35 cellular contexts compared by ENCODE assay signal in the genomic region with DNA sequence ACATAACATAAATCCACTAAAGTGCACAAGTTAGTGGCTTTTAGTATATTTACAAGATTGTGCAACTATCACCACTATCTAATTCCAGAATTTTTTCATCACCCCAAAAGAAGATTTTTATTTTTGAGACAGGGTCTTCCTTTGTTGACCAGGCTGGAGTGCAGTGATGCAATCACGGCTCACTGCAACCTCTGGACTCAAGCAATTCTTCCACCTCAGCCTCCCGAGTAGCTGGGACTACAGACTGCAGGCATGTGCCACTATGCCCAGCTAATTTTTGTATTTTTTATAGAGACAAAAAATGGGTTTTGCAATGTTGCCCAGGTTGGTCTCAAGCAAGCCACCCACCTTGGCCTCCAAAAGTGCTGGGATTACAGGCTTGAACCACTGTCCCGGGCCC. TPM values are rescaled to one million over a fixed set of nuclear protein-coding genes. Genes with fewer than 3 reads are reported as not detected.
"Had no signal": no experiment of that assay in that cellular context is flagged by ENCODE, and none has a peak within 500 bp of the region (broad histone marks: within the 10 kb centered on the region; RNA-seq: fewer than 3 reads in every experiment).

No MANE protein-coding gene starts in this region.

- H3K9me3 Mint-ChIP-seq: activated CD4-positive, alpha-beta memory T cell treated with anti-CD3 and anti-CD28 coated beads, Interleukin-2, amount 10 ng/mL, durations not matched to agents 7 days and 5 days; activated naive CD4-positive, alpha-beta T cell treated with anti-CD3 and anti-CD28 coated beads, Interleukin-2, amount 50 U/mL, for 24 hours; T-cell had no signal

- H3K27ac ChIP-seq: ascending aorta, cardiac muscle cell, Peyer's patch, VCaP had no signal

- H3K4me3 Mint-ChIP-seq: activated CD4-positive, alpha-beta memory T cell treated with anti-CD3 and anti-CD28 coated beads, Interleukin-2, amount 10 ng/mL, durations not matched to agents 7 days and 5 days; activated CD8-positive, alpha-beta memory T cell treated with anti-CD3 and anti-CD28 coated beads, Interleukin-2, amount 10 ng/mL, durations not matched to agents 7 days and 5 days; activated naive CD4-positive, alpha-beta T cell treated with anti-CD3 and anti-CD28 coated beads, Interleukin-2, amount 50 U/mL, for 24 hours; activated naive CD8-positive, alpha-beta T cell treated with anti-CD3 and anti-CD28 coated beads, Interleukin-2, amount 10 ng/mL, durations not matched to agents 7 days and 5 days; central memory CD8-positive, alpha-beta T cell; T-cell; T-helper 17 cell had no signal

- H3K27me3 ChIP-seq: ascending aorta, cardiac muscle cell, Peyer's patch had no signal

- H3K36me3 ChIP-seq: ascending aorta, cardiac muscle cell, Peyer's patch had no signal

- H3K4me1 ChIP-seq: ascending aorta, Peyer's patch had no signal

- DNase-seq: activated CD4-positive, alpha-beta memory T cell treated with anti-CD3 and anti-CD28 coated beads, Interleukin-2, amount 10 ng/mL, durations not matched to agents 7 days and 5 days; activated CD4-positive, alpha-beta T cell treated with anti-CD3 and anti-CD28 coated beads for 1 hour; activated CD4-positive, alpha-beta T cell treated with anti-CD3 and anti-CD28 coated beads for 48 hours; activated CD4-positive, CD25-positive, alpha-beta regulatory T cell; activated CD8-positive, alpha-beta memory T cell treated with anti-CD3 and anti-CD28 coated beads for 24 hours; activated CD8-positive, alpha-beta memory T cell treated with anti-CD3 and anti-CD28 coated beads, Interleukin-2, amount 10 ng/mL, durations not matched to agents 7 days and 5 days; activated CD8-positive, alpha-beta memory T cell treated with anti-CD3 and anti-CD28 coated beads, Interleukin-2, amount 50 U/mL, for 48 hours; activated gamma-delta T cell; activated naive CD4-positive, alpha-beta T cell treated with Interleukin-2 at 50 U/mL for 16 hours; activated naive CD8-positive, alpha-beta T cell treated with anti-CD3 and anti-CD28 coated beads, Interleukin-2, amount 10 ng/mL, durations not matched to agents 7 days and 5 days; activated T-cell treated with anti-CD3 and anti-CD28 coated beads, Interleukin-2, amount 50 U/mL, for 48 hours; amygdala; NCI-H1092 treated with DMSO at 0.1 percent for 48 hours; NCI-H1417; NCI-H187 treated with DMSO at 0.1 percent for 48 hours; NCI-H2081; NCI-H226; NCI-H524 treated with DMSO at 0.1 percent for 48 hours; NK-92 treated with Interleukin-12 subunit alpha and Interleukin-12 subunit beta, amount 100 ng/mL, for 24 hours; PC-3; RPMI8226; SIG-M5; T-cell; T-helper 17 cell had no signal

- H3K27ac Mint-ChIP-seq: activated CD4-positive, alpha-beta memory T cell treated with anti-CD3 and anti-CD28 coated beads, Interleukin-2, amount 10 ng/mL, durations not matched to agents 7 days and 5 days; activated CD8-positive, alpha-beta memory T cell treated with anti-CD3 and anti-CD28 coated beads, Interleukin-2, amount 10 ng/mL, durations not matched to agents 7 days and 5 days; activated naive CD4-positive, alpha-beta T cell treated with anti-CD3 and anti-CD28 coated beads, Interleukin-2, amount 50 U/mL, for 24 hours; activated naive CD8-positive, alpha-beta T cell treated with anti-CD3 and anti-CD28 coated beads, Interleukin-2, amount 10 ng/mL, durations not matched to agents 7 days and 5 days; T-cell; T-helper 17 cell had no signal

- H3K36me3 Mint-ChIP-seq: activated CD8-positive, alpha-beta memory T cell treated with anti-CD3 and anti-CD28 coated beads, Interleukin-2, amount 10 ng/mL, durations not matched to agents 7 days and 5 days; activated naive CD4-positive, alpha-beta T cell treated with anti-CD3 and anti-CD28 coated beads, Interleukin-2, amount 50 U/mL, for 24 hours; T-cell had no signal

- H3K4me3 ChIP-seq: ascending aorta, cardiac muscle cell, Peyer's patch had no signal

- H3K9me3 ChIP-seq: ascending aorta, Peyer's patch had no signal

- ATAC-seq: activated CD8-positive, alpha-beta memory T cell treated with anti-CD3 and anti-CD28 coated beads, Interleukin-2, amount 10 ng/mL, durations not matched to agents 7 days and 5 days; PC-3; SK-N-SH treated with all-trans-retinoic acid at 6 μM for 48 hours; T-cell; T-helper 17 cell had no signal

- H3K4me1 Mint-ChIP-seq: activated naive CD4-positive, alpha-beta T cell treated with anti-CD3 and anti-CD28 coated beads, Interleukin-2, amount 50 U/mL, for 24 hours; central memory CD8-positive, alpha-beta T cell; T-cell had no signal

- H3K27me3 Mint-ChIP-seq: activated naive CD4-positive, alpha-beta T cell treated with anti-CD3 and anti-CD28 coated beads, Interleukin-2, amount 50 U/mL, for 24 hours had no signal

RNA-seq across cellular contexts. Expression of gene DRC7, which starts 15.1 kb away (rescaled TPM):
- total RNA-seq: activated CD4-positive, alpha-beta memory T cell treated with anti-CD3 and anti-CD28 coated beads, Interleukin-2, amount 10 ng/mL, durations not matched to agents 7 days and 5 days; activated CD8-positive, alpha-beta memory T cell treated with anti-CD3 and anti-CD28 coated beads, Interleukin-2, amount 10 ng/mL, durations not matched to agents 7 days and 5 days; ascending aorta; chondrocyte; M059J; NCI-H460; PC-3; Peyer's patch; SK-MEL-5; T-cell had no signal

RNA-seq across cellular contexts. Expression of gene ADGRG3, which starts 41.6 kb away (rescaled TPM):
- total RNA-seq: activated CD4-positive, alpha-beta memory T cell treated with anti-CD3 and anti-CD28 coated beads, Interleukin-2, amount 10 ng/mL, durations not matched to agents 7 days and 5 days; activated CD8-positive, alpha-beta memory T cell treated with anti-CD3 and anti-CD28 coated beads, Interleukin-2, amount 10 ng/mL, durations not matched to agents 7 days and 5 days; activated naive CD8-positive, alpha-beta T cell treated with anti-CD3 and anti-CD28 coated beads, Interleukin-2, amount 10 ng/mL, durations not matched to agents 7 days and 5 days; ascending aorta; cardiac muscle cell; chondrocyte; M059J; PC-3; SK-MEL-5 had no signal
- polyA plus RNA-seq: cardiac muscle cell had no signal
